Comparison of ENCODE assay signal across 17 cellular contexts in the genomic region with DNA sequence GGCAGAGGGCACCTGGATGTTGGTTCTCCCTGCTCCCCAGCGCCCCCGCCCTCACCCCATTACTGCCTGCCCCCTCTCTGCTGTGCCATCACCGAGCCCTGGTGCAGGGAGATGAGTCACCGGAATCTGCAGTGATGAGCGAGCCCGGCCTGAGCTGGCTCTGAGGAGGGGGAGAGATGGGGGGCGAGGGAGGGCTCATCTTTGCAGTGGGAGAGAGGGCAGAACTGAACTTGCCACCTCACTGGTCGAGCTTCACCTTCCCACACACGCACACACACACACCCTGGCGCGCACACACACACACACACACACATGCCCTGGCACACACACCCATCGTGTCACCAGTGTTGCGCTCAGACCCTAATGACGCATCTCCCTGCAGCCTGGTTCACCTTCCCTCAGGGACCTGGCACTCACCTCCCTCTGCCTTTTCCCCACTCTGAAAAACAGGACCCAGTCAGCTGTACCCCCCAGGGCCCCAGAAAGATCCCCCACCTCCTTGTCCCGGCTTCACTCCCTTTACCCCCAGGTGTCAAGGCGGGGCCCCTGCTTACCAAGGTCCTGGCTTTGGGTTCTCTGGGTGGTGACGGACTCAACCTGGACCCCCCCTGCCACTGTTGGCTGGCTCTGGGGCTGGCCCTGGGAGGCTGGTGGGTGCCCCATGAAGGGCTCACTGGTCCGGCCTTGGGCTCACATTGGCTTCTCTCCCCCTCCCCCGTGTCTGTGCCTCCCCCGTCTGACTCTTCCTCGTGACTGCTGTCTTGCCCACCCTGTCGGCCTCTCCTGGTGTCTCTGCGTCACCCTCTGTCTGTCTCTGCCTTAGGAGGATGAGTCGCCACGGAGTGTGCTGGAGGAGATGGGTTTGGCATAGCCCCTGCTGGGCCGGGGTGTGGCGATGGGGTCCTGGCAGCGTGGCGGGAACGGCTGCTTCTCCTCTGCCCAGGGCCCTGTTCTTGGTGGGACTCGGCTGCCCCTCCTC. TPM values are rescaled to one million over a fixed set of nuclear protein-coding genes. Genes with fewer than 3 reads are reported as not detected.
DNase-seq lines count a peak whose midpoint lies in the region; ATAC-seq and TF ChIP-seq lines count a peak whose summit lies in the region.
"Had no signal": no experiment of that assay in that cellular context is flagged by ENCODE, and none has a peak within 500 bp of the region (broad histone marks: within the 10 kb centered on the region; RNA-seq: fewer than 3 reads in every experiment).

No MANE protein-coding gene starts in this region.

- TF ChIP-seq CTCF in H9 (conservative IDR thresholded peaks at IDR 0.05) (no peak), RWPE2 (IDR thresholded peaks at IDR 0.05; ENCODE audit: poor library complexity, severe bottlenecking) (no peak), fibroblast of mammary gland (conservative IDR thresholded peaks at IDR 0.05; ENCODE audit: control insufficient read depth, insufficient read depth, low read depth, low read length) (no peak)

- H3K9ac ChIP-seq in H9 (ENCODE audit: extremely low read depth, insufficient read length, low read length) = no peak overlapping the region
- H3K9ac ChIP-seq: KMS-11 had no signal

- H2BK15ac ChIP-seq in H9 (ENCODE audit: low read depth, low read length) = no peak overlapping the region

- no peak overlapping the region for H3K27ac ChIP-seq in H9 (ENCODE audit: insufficient read length, low read depth, low read length)
- H3K27ac ChIP-seq in RWPE2 (ENCODE audit: poor library complexity, severe bottlenecking) = peak overlapping the region; percentile 43
- H3K27ac ChIP-seq: KMS-11, neutrophil had no signal

- no peak overlapping the region for H2AFZ ChIP-seq in H9 (ENCODE audit: low read length)

- no peak overlapping the region; a peak in 1 of 5 replicates for H3K4me3 Mint-ChIP-seq in H9
- H3K4me3 Mint-ChIP-seq: activated CD8-positive, alpha-beta T cell treated with anti-CD3 and anti-CD28 coated beads, Interleukin-2, amount 10 ng/mL, durations not matched to agents 7 days and 5 days; memory B cell had no signal

- H3K18ac ChIP-seq in H9 (ENCODE audit: insufficient read length, low read depth, low read length) = no peak overlapping the region

- no CpG with 5 or more reads among the region's 31 CpGs for WGBS in H9 (ENCODE audit: extremely low coverage, insufficient read length, low lambda C conversion rate)

- H3K23me2 ChIP-seq in H9 (ENCODE audit: insufficient read length, low read depth, low read length, poor library complexity, severe bottlenecking) = peaks cover 20% of the 10 kb centered on the region

- H3K14ac ChIP-seq in H9 (ENCODE audit: insufficient read depth, low read length) = no peak overlapping the region

- peaks cover 7% of the 10 kb centered on the region; the same call in 1 of the 2 replicates for H3K4me1 ChIP-seq in H9 (ENCODE audit: insufficient read depth, low read length)
- peaks cover 26% of the 10 kb centered on the region for H3K4me1 ChIP-seq in RWPE2 (ENCODE audit: insufficient read depth, poor library complexity, severe bottlenecking)

- H4K5ac ChIP-seq in H9 (ENCODE audit: insufficient read length, low read depth, low read length) = no peak overlapping the region

- no peaks in the 10 kb centered on the region; the same call in 1 of the 2 replicates for H3K27me3 ChIP-seq in H9 (ENCODE audit: insufficient read depth, low read length)
- peaks cover 5% of the 10 kb centered on the region for H3K27me3 ChIP-seq in RWPE2 (ENCODE audit: insufficient read depth, poor library complexity, severe bottlenecking)

- no peak overlapping the region for H3T11ph ChIP-seq in H9 (ENCODE audit: low read length)

- no peak overlapping the region for H2BK5ac ChIP-seq in H9 (ENCODE audit: insufficient read length, low read length)

- H2BK20ac ChIP-seq in H9 (ENCODE audit: low read depth, low read length, poor library complexity, severe bottlenecking) = no peak overlapping the region

- H3K27me3 Mint-ChIP-seq in H9 (ENCODE audit: low read depth) = peaks cover 6% of the 10 kb centered on the region
- H3K27me3 Mint-ChIP-seq: memory B cell had no signal

- no peaks in the 10 kb centered on the region for H4K20me1 ChIP-seq in H9 (ENCODE audit: control insufficient read depth, insufficient read depth, insufficient read length)

- H3K56ac ChIP-seq in H9 (ENCODE audit: insufficient read length, low read depth, low read length) = no peak overlapping the region

- in situ Hi-C loops in KBM-7 (cut with MboI; ENCODE audit: low pct_unique_long_range_greater_than_20kb, low sequenced_read_pairs) = no loop called here

- H3K36me3 Mint-ChIP-seq in H9 (ENCODE audit: insufficient read depth in 1 of 3, low read depth in 3 of 3) = peaks cover 0 to 25% (median 20%) of the 10 kb centered on the region in 3 experiments; a peak in 4 of 7 replicates

- no peak overlapping the region for H3K4ac ChIP-seq in H9 (ENCODE audit: low read depth, low read length)

- no peak overlapping the region for H3K4me2 ChIP-seq in H9 (ENCODE audit: insufficient read depth, insufficient read length, low read length)
- H3K4me2 ChIP-seq: KMS-11 had no signal

- no peaks in the 10 kb centered on the region; a peak in 1 of 5 replicates for H3K9me3 Mint-ChIP-seq in H9
- H3K9me3 Mint-ChIP-seq: memory B cell had no signal

- H4K8ac ChIP-seq in H9 (replicated peaks; ENCODE audit: insufficient read length, low read depth, low read length) = no peak overlapping the region

- H3K79me2 ChIP-seq in H9 (ENCODE audit: insufficient read depth, low read length) = no peaks in the 10 kb centered on the region

- no peak overlapping the region for H2BK12ac ChIP-seq in H9 (ENCODE audit: insufficient read length, low read depth, low read length)

- no peak overlapping the region for H3K4me3 ChIP-seq in RWPE2 (ENCODE audit: severe bottlenecking)
- no peak overlapping the region for H3K4me3 ChIP-seq in fibroblast of mammary gland (ENCODE audit: control insufficient read depth, low read depth, low read length)

- ATAC-seq in RWPE2 (ENCODE audit: low read depth) = peak; percentile 28; the same call in 1 of the 3 replicates
- ATAC-seq: activated CD8-positive, alpha-beta T cell treated with anti-CD3 and anti-CD28 coated beads, Interleukin-2, amount 10 ng/mL, durations not matched to agents 7 days and 5 days; stimulated activated naive CD8-positive, alpha-beta T cell treated with anti-CD3 and anti-CD28 coated beads, Interleukin-15, Interleukin-2, amounts not matched to agents 100 U/mL and 50 U/mL, for 24 hours had no signal

- H3K79me1 ChIP-seq in H9 (ENCODE audit: insufficient read depth, low read depth, low read length, poor library complexity, severe bottlenecking) = no peaks in the 10 kb centered on the region

- no peak overlapping the region for H2BK120ac ChIP-seq in H9 (ENCODE audit: low read depth, low read length, poor library complexity, severe bottlenecking)

- H3K4me1 Mint-ChIP-seq in H9 = peaks cover 44 to 59% of the 10 kb centered on the region in 2 experiments

- no peak overlapping the region for H2AK5ac ChIP-seq in H9 (ENCODE audit: insufficient read length, low read length)

- no peak overlapping the region for H3K23ac ChIP-seq in H9 (ENCODE audit: insufficient read length, low read depth, low read length)

- peak; percentile 81 for DNase-seq in A172 (ENCODE audit: low spot score)
- DNase-seq in H9 = peak; percentile 65
- DNase-seq in RWPE2 (ENCODE audit: low spot score) = no peak
- peak; percentile 43 for DNase-seq in fibroblast of mammary gland (ENCODE audit: low read depth)
- no peak for DNase-seq in activated naive CD4-positive, alpha-beta T cell treated with anti-CD3 and anti-CD28 coated beads, Interleukin-2, amount 50 U/mL, for 16 hours
- no peak for DNase-seq in KBM-7
- no peak for DNase-seq in putamen (ENCODE audit: low spot score)
- no peak for DNase-seq in epidermal melanocyte (ENCODE audit: insufficient read length, low spot score)
- DNase-seq: activated CD8-positive, alpha-beta T cell treated with anti-CD3 and anti-CD28 coated beads, Interleukin-2, amount 10 ng/mL, durations not matched to agents 7 days and 5 days; dermis blood vessel endothelial cell; NCI-H1694 treated with DMSO at 0.1 percent for 48 hours; SHP77 treated with DMSO at 0.1 percent for 48 hours; small intestine; stimulated activated naive CD8-positive, alpha-beta T cell treated with anti-CD3 and anti-CD28 coated beads, Interleukin-15, Interleukin-2, amounts not matched to agents 100 U/mL and 50 U/mL, for 24 hours had no signal

- H3K9me3 ChIP-seq in H9 (ENCODE audit: control insufficient read depth, low read depth, low read length) = no peaks in the 10 kb centered on the region
- no peaks in the 10 kb centered on the region for H3K9me3 ChIP-seq in RWPE2 (ENCODE audit: severe bottlenecking)
- H3K9me3 ChIP-seq: neutrophil had no signal

- H3K36me3 ChIP-seq in RWPE2 (ENCODE audit: low read depth) = peaks cover 54% of the 10 kb centered on the region
- H3K36me3 ChIP-seq: neutrophil had no signal

- H3K27ac Mint-ChIP-seq in H9 = peak overlapping the region in 2 of 3 experiments; percentile 52 to 54; a peak in 2 of 7 replicates
- H3K27ac Mint-ChIP-seq: activated CD8-positive, alpha-beta T cell treated with anti-CD3 and anti-CD28 coated beads, Interleukin-2, amount 10 ng/mL, durations not matched to agents 7 days and 5 days; memory B cell had no signal

- H4K91ac ChIP-seq in H9 (ENCODE audit: insufficient read length, low read depth, low read length) = no peak overlapping the region

RNA-seq across cellular contexts. Expression of gene VGF, which starts 5.4 kb away (rescaled TPM):
- total RNA-seq in A172 (2014; rRNA removed; shearing (Covaris generic)) = 1.0 and 1.3 TPM in 2 replicates
- 37.1 and 39.1 TPM in 2 replicates for total RNA-seq in H9 (2021)
- total RNA-seq: dermis blood vessel endothelial cell had no signal

RNA-seq across cellular contexts. Expression of gene AP1S1, which starts 5.7 kb away (rescaled TPM):
- total RNA-seq in A172 (2014; rRNA removed; shearing (Covaris generic)) = 332 and 409 TPM in 2 replicates
- total RNA-seq in H9 (2021) = 65.2 and 73.0 TPM in 2 replicates

RNA-seq across cellular contexts. Expression of gene NAT16, which starts 20.1 kb away (rescaled TPM):
- 0.93 TPM in 1 of 2 replicates, not detected in the other for total RNA-seq in A172 (2014; rRNA removed; shearing (Covaris generic))
- total RNA-seq in H9 (2021) = 0.50 and 0.88 TPM in 2 replicates
- total RNA-seq: activated CD8-positive, alpha-beta T cell treated with anti-CD3 and anti-CD28 coated beads, Interleukin-2, amount 10 ng/mL, durations not matched to agents 7 days and 5 days; dermis blood vessel endothelial cell had no signal

RNA-seq across cellular contexts. Expression of gene SERPINE1, which starts 33.1 kb away (rescaled TPM):
- 463 and 480 TPM in 2 replicates for total RNA-seq in A172 (2014; rRNA removed; shearing (Covaris generic))
- 11.5 and 13.0 TPM in 2 replicates for total RNA-seq in H9 (2021)

RNA-seq across cellular contexts. Expression of gene MOGAT3, which starts 40.9 kb away (rescaled TPM):
- not detected in 2 replicates for total RNA-seq in A172 (2014; rRNA removed; shearing (Covaris generic))
- total RNA-seq in H9 (2021) = 0.11 and 0.15 TPM in 2 replicates
- total RNA-seq: activated CD8-positive, alpha-beta T cell treated with anti-CD3 and anti-CD28 coated beads, Interleukin-2, amount 10 ng/mL, durations not matched to agents 7 days and 5 days; dermis blood vessel endothelial cell had no signal

Comparison
In these comparisons a context has a peak if more than half of its experiments do, and no peak if none do; other contexts are left out.
1. DNase-seq: peak in A172 (single experiment), H9 (single experiment) and fibroblast of mammary gland (single experiment); none in RWPE2 (single experiment), activated naive CD4-positive, alpha-beta T cell treated with anti-CD3 and anti-CD28 coated beads, Interleukin-2, amount 50 U/mL, for 16 hours (single experiment), KBM-7 (single experiment), putamen (single experiment) and epidermal melanocyte (single experiment).
2. RNA of gene VGF, which starts 5.4 kb away (total RNA-seq): 37.1 to 39.1 TPM in H9; 1.0 to 1.3 TPM in A172; every median in the first group is over 10 times any median in the second.